ENCODE assay signal across 13 cellular contexts in the genomic region with DNA sequence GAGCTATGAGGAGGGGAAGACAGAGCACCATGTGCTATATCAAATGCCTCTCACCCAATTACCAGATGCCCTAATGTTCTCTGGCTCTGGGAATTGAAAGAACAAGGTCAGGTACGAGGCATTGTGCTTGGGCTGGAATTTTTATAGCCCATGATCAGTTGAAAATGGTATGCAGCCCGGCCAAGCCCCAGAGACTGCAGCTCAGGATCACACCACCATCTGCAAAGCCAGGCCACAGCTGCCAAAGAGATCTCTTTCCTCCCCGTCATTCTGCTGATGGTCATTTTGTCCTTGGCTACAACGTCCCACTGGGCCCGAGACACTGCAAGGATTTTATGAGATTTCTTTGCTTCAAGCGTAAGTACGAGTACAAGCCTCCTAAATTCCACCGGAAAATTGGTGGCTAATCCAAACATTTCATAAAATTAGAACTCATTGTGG. TPM values are rescaled to one million over a fixed set of nuclear protein-coding genes. Genes with fewer than 3 reads are reported as not detected.
DNase-seq lines count a peak whose midpoint lies in the region; ATAC-seq, FAIRE-seq and TF ChIP-seq lines count a peak whose summit lies in the region.
"Had no signal": no experiment of that assay in that cellular context is flagged by ENCODE, and none has a peak within 500 bp of the region (broad histone marks: within the 10 kb centered on the region; RNA-seq: fewer than 3 reads in every experiment).

No MANE protein-coding gene starts in this region.

- intact Hi-C loops in kidney (cut with DNase I): no loop called here

- DNase-seq in GM23338 (ENCODE audit: low spot score): no peak
- DNase-seq in astrocyte of the spinal cord (ENCODE audit: low read depth, low spot score): peak; percentile 80
- peak; percentile 89 for DNase-seq in kidney
- no peak for DNase-seq in glomerular visceral epithelial cell (ENCODE audit: extremely low spot score)
- DNase-seq in activated CD4-positive, alpha-beta T cell treated with anti-CD3 and anti-CD28 coated beads, Interleukin-2, amount 10 ng/mL, durations not matched to agents 7 days and 5 days: no peak
- no peak for DNase-seq in H7
- DNase-seq: amygdala, Kasumi-1, NCI-H524, T-helper 17 cell had no signal

- H3K9me3 ChIP-seq in kidney (ENCODE audit: control insufficient read depth in 1 of 2, low read length in 2 of 2): no peaks in the 10 kb centered on the region
- H3K9me3 ChIP-seq in subcutaneous abdominal adipose tissue (ENCODE audit: control insufficient read depth in 5 of 5, low read length in 5 of 5): no peaks in the 10 kb centered on the region

- POLR2A ChIA-PET in activated CD4-positive, alpha-beta T cell treated with anti-CD3 and anti-CD28 coated beads, Interleukin-2, amount 10 ng/mL, durations not matched to agents 7 days and 5 days (lab: Charles Lee): no interaction called here

- H3K4me3 Mint-ChIP-seq in GM23338: no peak overlapping the region
- no peak overlapping the region for H3K4me3 Mint-ChIP-seq in activated CD4-positive, alpha-beta T cell treated with anti-CD3 and anti-CD28 coated beads, Interleukin-2, amount 10 ng/mL, durations not matched to agents 7 days and 5 days
- H3K4me3 Mint-ChIP-seq: stimulated activated naive CD8-positive, alpha-beta T cell treated with anti-CD3 and anti-CD28 coated beads, Interleukin-15, Interleukin-2, amounts not matched to agents 100 ng/mL and 50 ng/mL, for 24 hours; T-helper 17 cell had no signal

- H3K9me2 ChIP-seq in GM23338 (ENCODE audit: insufficient read depth): no peaks in the 10 kb centered on the region

- H3K9me3 Mint-ChIP-seq in GM23338: no peaks in the 10 kb centered on the region
- H3K9me3 Mint-ChIP-seq in activated CD4-positive, alpha-beta T cell treated with anti-CD3 and anti-CD28 coated beads, Interleukin-2, amount 10 ng/mL, durations not matched to agents 7 days and 5 days: no peaks in the 10 kb centered on the region
- H3K9me3 Mint-ChIP-seq: stimulated activated naive CD8-positive, alpha-beta T cell treated with anti-CD3 and anti-CD28 coated beads, Interleukin-15, Interleukin-2, amounts not matched to agents 100 ng/mL and 50 ng/mL, for 24 hours had no signal

- H3K4me2 ChIP-seq in GM23338: no peak overlapping the region

- ATAC-seq in GM23338 (no peak), HG03045 (IDR thresholded peaks at IDR 0.05; ENCODE audit: unreplicated experiment) (no peak)
- ATAC-seq: T-helper 17 cell had no signal

- H2AFZ ChIP-seq in GM23338: no peak overlapping the region

- peaks cover 55% of the 10 kb centered on the region for H3K4me1 Mint-ChIP-seq in GM23338
- no peaks in the 10 kb centered on the region for H3K4me1 Mint-ChIP-seq in activated CD4-positive, alpha-beta T cell treated with anti-CD3 and anti-CD28 coated beads, Interleukin-2, amount 10 ng/mL, durations not matched to agents 7 days and 5 days
- H3K4me1 Mint-ChIP-seq: T-helper 17 cell had no signal

- H3K27me3 ChIP-seq in GM23338 (ENCODE audit: insufficient read depth) (no peaks in the 10 kb centered on the region), subcutaneous abdominal adipose tissue (ENCODE audit: control insufficient read depth in 5 of 5, insufficient read depth in 4 of 5, low read length in 5 of 5) (no peaks in the 10 kb centered on the region), H7 (ENCODE audit: control insufficient read depth, insufficient read depth, low read length) (no peaks in the 10 kb centered on the region)

- peak overlapping the region; percentile 50 for H3K27ac Mint-ChIP-seq in GM23338
- H3K27ac Mint-ChIP-seq in activated CD4-positive, alpha-beta T cell treated with anti-CD3 and anti-CD28 coated beads, Interleukin-2, amount 10 ng/mL, durations not matched to agents 7 days and 5 days: no peak overlapping the region
- H3K27ac Mint-ChIP-seq: stimulated activated naive CD8-positive, alpha-beta T cell treated with anti-CD3 and anti-CD28 coated beads, Interleukin-15, Interleukin-2, amounts not matched to agents 100 ng/mL and 50 ng/mL, for 24 hours; T-helper 17 cell had no signal

- CTCF ChIA-PET in activated CD4-positive, alpha-beta T cell treated with anti-CD3 and anti-CD28 coated beads, Interleukin-2, amount 10 ng/mL, durations not matched to agents 7 days and 5 days (lab: Charles Lee): no interaction called here

- H3K79me2 ChIP-seq in GM23338 (replicated peaks; ENCODE audit: insufficient read depth): peaks cover 100% of the 10 kb centered on the region

- no peaks in the 10 kb centered on the region for H3F3A ChIP-seq in GM23338 (replicated peaks; ENCODE audit: low read depth)

- no peaks in the 10 kb centered on the region for H3K36me3 Mint-ChIP-seq in GM23338 (ENCODE audit: low read depth)
- no peaks in the 10 kb centered on the region for H3K36me3 Mint-ChIP-seq in activated CD4-positive, alpha-beta T cell treated with anti-CD3 and anti-CD28 coated beads, Interleukin-2, amount 10 ng/mL, durations not matched to agents 7 days and 5 days (ENCODE audit: low read depth)

- H3K36me3 ChIP-seq in GM23338 (ENCODE audit: insufficient read depth) (no peaks in the 10 kb centered on the region), kidney (ENCODE audit: control insufficient read depth in 1 of 2, insufficient read depth in 2 of 2, low read length in 2 of 2) (no peaks in the 10 kb centered on the region), subcutaneous abdominal adipose tissue (ENCODE audit: control insufficient read depth in 5 of 5, insufficient read depth in 5 of 5, low read length in 5 of 5) (no peaks in the 10 kb centered on the region), H7 (replicated peaks; ENCODE audit: control insufficient read depth, insufficient read depth, low read length) (no peaks in the 10 kb centered on the region)

- no peaks in the 10 kb centered on the region for H4K20me1 ChIP-seq in GM23338 (replicated peaks; ENCODE audit: insufficient read depth)

- H3K27ac ChIP-seq in GM23338 (ENCODE audit: low read depth): no peak overlapping the region
- peak overlapping the region in 1 of 2 donors; percentile 3 for H3K27ac ChIP-seq in kidney (ENCODE audit: low read depth in 2 of 2, low read length in 2 of 2)
- peak overlapping the region; percentile 93 for H3K27ac ChIP-seq in subcutaneous abdominal adipose tissue (ENCODE audit: low read depth, low read length)

- in situ Hi-C loops in astrocyte of the spinal cord (cut with HindIII; ENCODE audit: low sequenced_read_pairs): no loop called here

- no peak overlapping the region for H3K9ac ChIP-seq in kidney (ENCODE audit: low read length in 2 of 2)
- peak overlapping the region in 1 of 5 donors; percentile 61 for H3K9ac ChIP-seq in subcutaneous abdominal adipose tissue (ENCODE audit: low read length in 5 of 5)

- TF ChIP-seq CTCF in GM23338 (conservative IDR thresholded peaks at IDR 0.05; ENCODE audit: low read depth in 2 of 2) (no peak), astrocyte of the spinal cord (IDR thresholded peaks at IDR 0.05; ENCODE audit: low read depth, low read length) (no peak), kidney (IDR thresholded peaks at IDR 0.05; ENCODE audit: borderline replicate concordance, extremely low read depth, insufficient read depth) (no peak)

- no peak for FAIRE-seq in kidney (lab: Jason Lieb, UNC)

- no peak overlapping the region for H3K4me3 ChIP-seq in GM23338
- no peak overlapping the region for H3K4me3 ChIP-seq in astrocyte of the spinal cord (ENCODE audit: low read depth, low read length)
- H3K4me3 ChIP-seq in kidney (ENCODE audit: low read length in 2 of 2): no peak overlapping the region
- peak overlapping the region in 1 of 5 donors; percentile 33 for H3K4me3 ChIP-seq in subcutaneous abdominal adipose tissue (ENCODE audit: low read depth in 1 of 5, low read length in 5 of 5)
- no peak overlapping the region for H3K4me3 ChIP-seq in H7 (ENCODE audit: insufficient read depth, low read depth, low read length)

- peaks cover 59% of the 10 kb centered on the region for H3K4me1 ChIP-seq in GM23338 (ENCODE audit: insufficient read depth)
- H3K4me1 ChIP-seq in kidney (ENCODE audit: control insufficient read depth in 1 of 2, insufficient read depth in 1 of 2, low read depth in 1 of 2, low read length in 2 of 2): peaks cover 15 to 25% of the 10 kb centered on the region in 2 donors
- peaks cover 24 to 95% (median 89%) of the 10 kb centered on the region in 5 donors for H3K4me1 ChIP-seq in subcutaneous abdominal adipose tissue (ENCODE audit: control insufficient read depth in 5 of 5, insufficient read depth in 5 of 5, low read length in 5 of 5)

- peaks cover 3% of the 10 kb centered on the region for H3K27me3 Mint-ChIP-seq in GM23338 (ENCODE audit: insufficient read depth, low read depth, poor library complexity)
- H3K27me3 Mint-ChIP-seq in activated CD4-positive, alpha-beta T cell treated with anti-CD3 and anti-CD28 coated beads, Interleukin-2, amount 10 ng/mL, durations not matched to agents 7 days and 5 days: peaks cover 10% of the 10 kb centered on the region

RNA-seq across cellular contexts. Expression of gene NUAK1, which starts 15.2 kb away (rescaled TPM):
- 15.4 and 16.9 TPM in 2 replicates for total RNA-seq in GM23338 (2014; rRNA removed; shearing (Covaris generic))
- polyA plus RNA-seq in GM23338 (2016; fragmentation: Nextera tagmentation; extraction: Ambion mirVana) (4.7 and 5.4 TPM in 2 replicates), kidney (ENCODE audit: insufficient read depth, low read depth, low replicate concordance) (2.9 TPM)
- total RNA-seq in kidney: 28.8 TPM
- not detected for total RNA-seq in activated CD4-positive, alpha-beta T cell treated with anti-CD3 and anti-CD28 coated beads, Interleukin-2, amount 10 ng/mL, durations not matched to agents 7 days and 5 days
- total RNA-seq in H7 (2014; rRNA removed; shearing (Covaris generic)): 13.6 and 23.1 TPM in 2 replicates

Comparison
In these comparisons a context has a peak if more than half of its experiments do, and no peak if none do; other contexts are left out.
1. DNase-seq: peak in astrocyte of the spinal cord (single experiment) and kidney (single experiment); none in GM23338 (single experiment), glomerular visceral epithelial cell (single experiment), activated CD4-positive, alpha-beta T cell treated with anti-CD3 and anti-CD28 coated beads, Interleukin-2, amount 10 ng/mL, durations not matched to agents 7 days and 5 days (single experiment) and H7 (single experiment).
2. RNA of gene NUAK1, which starts 15.2 kb away (total RNA-seq): 28.8 TPM in kidney (single experiment), 13.6 to 23.1 TPM in H7 and 15.4 to 16.9 TPM in GM23338; not detected in activated CD4-positive, alpha-beta T cell treated with anti-CD3 and anti-CD28 coated beads, Interleukin-2, amount 10 ng/mL, durations not matched to agents 7 days and 5 days; every median in the first group is over 10 times any median in the second.